1 cellular context compared by ENCODE assay signal in genomic region chr3:69084668-69085542, GRCh38.
TF ChIP-seq lines count a peak whose summit lies in the region.

ARL6IP5 (plus strand) TSS chr3:69084937; CDS start chr3:69085048, 111 bp downstream.

TF ChIP-seq in GM12878, 131 proteins besides CTCF, POLR2A, EP300 and RAD21 (continued from another document):
- no peak for TF ChIP-seq E4F1 (IDR thresholded peaks at IDR 0.05; ENCODE audit: borderline replicate concordance, partially characterized antibody)
- TF ChIP-seq CREB1 (IDR thresholded peaks at IDR 0.05; ENCODE audit: low read depth), result peak; percentile 81
- TF ChIP-seq FOXM1 (IDR thresholded peaks at IDR 0.05; ENCODE audit: low read depth, low read length), result no peak
- TF ChIP-seq ZNF207 (IDR thresholded peaks at IDR 0.05; ENCODE audit: borderline replicate concordance), result no peak
- 0 out of 2 replicates have a peak, but pooled peaks have one; percentile 6 for TF ChIP-seq TCF3 (IDR thresholded peaks at IDR 0.05; ENCODE audit: borderline replicate concordance, insufficient read depth, low read depth, low read length)
- no peak for TF ChIP-seq HDAC6 (IDR thresholded peaks at IDR 0.05; ENCODE audit: unreplicated experiment)
- TF ChIP-seq RB1 (IDR thresholded peaks at IDR 0.05; ENCODE audit: borderline replicate concordance), result peak; percentile 18; the same call in 1 of the 2 replicates
- TF ChIP-seq MEF2B (IDR thresholded peaks at IDR 0.05; ENCODE audit: partially characterized antibody, poor library complexity, severe bottlenecking), result peak; percentile 32
- TF ChIP-seq PAX8 (IDR thresholded peaks at IDR 0.05), result no peak
